Comparison of ENCODE assay signal across 22 cellular contexts in the genomic region with DNA sequence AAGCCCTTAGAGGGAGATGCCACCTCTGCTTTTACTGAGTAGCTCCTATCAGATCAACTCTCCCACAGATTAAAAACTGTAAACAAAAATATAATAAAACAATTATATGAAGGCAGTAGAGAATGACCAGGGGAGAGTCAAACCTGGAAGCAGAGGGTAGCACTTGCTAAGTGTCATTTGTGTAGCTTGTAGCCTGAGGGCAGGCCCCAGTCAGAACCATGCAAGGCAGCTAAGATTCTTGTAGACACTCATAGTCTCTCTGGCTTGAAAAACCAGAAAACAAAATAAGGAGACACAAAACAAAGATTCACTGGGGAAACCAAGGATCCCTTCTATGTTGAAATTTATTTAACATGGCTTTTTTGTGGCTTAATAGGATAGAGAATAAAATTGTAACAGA.
"Had no signal": no experiment of that assay in that cellular context is flagged by ENCODE, and none has a peak within 500 bp of the region (broad histone marks: within the 10 kb centered on the region; RNA-seq: fewer than 3 reads in every experiment).

No MANE protein-coding gene starts in this region.

- H3K4me3 ChIP-seq: colonic mucosa, esophagus squamous epithelium, lower lobe of right lung, psoas muscle, sigmoid colon, spleen, suprapubic skin, transverse colon had no signal

- H3K36me3 ChIP-seq: colonic mucosa, esophagus squamous epithelium, lower lobe of right lung, sigmoid colon, suprapubic skin, transverse colon had no signal

- H3K4me1 ChIP-seq: colonic mucosa, esophagus squamous epithelium, lower lobe of right lung, psoas muscle, sigmoid colon, spleen, suprapubic skin, transverse colon had no signal

- H3K9me3 ChIP-seq: colonic mucosa, psoas muscle, sigmoid colon, suprapubic skin, transverse colon had no signal

- H3K27ac ChIP-seq: colonic mucosa, esophagus squamous epithelium, lower lobe of right lung, psoas muscle, sigmoid colon, spleen, suprapubic skin, transverse colon had no signal

- DNase-seq: central memory CD4-positive, alpha-beta T cell; colonic mucosa; effector CD8-positive, alpha-beta T cell; endodermal cell; erythroblast; esophagus squamous epithelium; glutamatergic neuron; hypothalamus; immature natural killer cell; left ventricle myocardium superior; lower lobe of right lung; natural killer cell; posterior cingulate gyrus; psoas muscle; right cardiac atrium; sigmoid colon; spleen; stimulated activated CD4-positive, alpha-beta T cell treated with anti-CD3 and anti-CD28 coated beads, Interleukin-4, amount 100 ng/mL, for 4 hours; stimulated activated naive CD4-positive, alpha-beta T cell; stimulated activated naive CD8-positive, alpha-beta T cell treated with anti-CD3 and anti-CD28 coated beads, Interleukin-15, amount 100 ng/mL, for 72 hours; transverse colon had no signal

- H3K27me3 ChIP-seq: colonic mucosa, esophagus squamous epithelium, sigmoid colon, spleen, suprapubic skin, transverse colon had no signal
